In genomic region chr11:27916541-27917100, GRCh38 we compare ENCODE assay signal across 13 cellular contexts.
DNase-seq lines count a peak whose midpoint lies in the region; ATAC-seq lines count a peak whose summit lies in the region.
"Had no signal": no experiment of that assay in that cellular context is flagged by ENCODE, and none has a peak within 500 bp of the region (broad histone marks: within the 10 kb centered on the region; RNA-seq: fewer than 3 reads in every experiment).

No MANE protein-coding gene starts in this region.

- DNase-seq in HCEC 1CT (peak; percentile 40), renal cortical epithelial cell (ENCODE audit: low read depth) (peak; percentile 21), hypothalamus (lab: John Stamatoyannopoulos, UW) (no peak), SW480 (ENCODE audit: low spot score) (no peak)
- no peak for DNase-seq in stimulated activated CD4-positive, alpha-beta T cell treated with anti-CD3 and anti-CD28 coated beads, Interleukin-12 subunit alpha, Interleukin-12 subunit beta, amount 100 ng/mL, for 4 hours
- no peak for DNase-seq in activated CD8-positive, alpha-beta memory T cell treated with anti-CD3 and anti-CD28 coated beads for 24 hours
- DNase-seq: activated CD8-positive, alpha-beta T cell treated with anti-CD3 and anti-CD28 coated beads, Interleukin-2, amount 10 ng/mL, durations not matched to agents 7 days and 5 days; erythroblast; kidney; stimulated activated CD4-positive, alpha-beta T cell treated with anti-CD3 and anti-CD28 coated beads, Interleukin-4, amount 100 ng/mL, for 24 hours; thyroid gland had no signal

- ATAC-seq in GM19043 (IDR thresholded peaks at IDR 0.05; ENCODE audit: low read depth, unreplicated experiment) (peak; percentile 91), HG03354 (IDR thresholded peaks at IDR 0.05; ENCODE audit: poor library complexity, severe bottlenecking, unreplicated experiment) (peak; percentile 91)
- ATAC-seq: activated CD8-positive, alpha-beta T cell treated with anti-CD3 and anti-CD28 coated beads, Interleukin-2, amount 10 ng/mL, durations not matched to agents 7 days and 5 days had no signal

Comparison
In these comparisons a context has a peak if more than half of its experiments do, and no peak if none do; other contexts are left out.
1. DNase-seq: peak in HCEC 1CT (single experiment) and renal cortical epithelial cell (single experiment); none in hypothalamus (0 of 51), SW480 (single experiment), stimulated activated CD4-positive, alpha-beta T cell treated with anti-CD3 and anti-CD28 coated beads, Interleukin-12 subunit alpha, Interleukin-12 subunit beta, amount 100 ng/mL, for 4 hours (single experiment) and activated CD8-positive, alpha-beta memory T cell treated with anti-CD3 and anti-CD28 coated beads for 24 hours (single experiment).